9 cellular contexts compared by ENCODE assay signal in genomic region chr17:40191237-40192208, GRCh38. TPM values are rescaled to one million over a fixed set of nuclear protein-coding genes. Genes with fewer than 3 reads are reported as not detected.
DNase-seq lines count a peak whose midpoint lies in the region; ATAC-seq and TF ChIP-seq lines count a peak whose summit lies in the region.
"Had no signal": no experiment of that assay in that cellular context is flagged by ENCODE, and none has a peak within 500 bp of the region (broad histone marks: within the 10 kb centered on the region; RNA-seq: fewer than 3 reads in every experiment).

No MANE protein-coding gene starts in this region.

- H3K4me3 ChIP-seq in Panc1 (ENCODE audit: low read depth in 2 of 2, low read length in 2 of 2) = peak overlapping the region; percentile 38 to 56
- peak overlapping the region; percentile 55 to 68 (median 62) for H3K4me3 ChIP-seq in stomach

- BruUV-seq in Panc1 (replicated peaks; lab: Mats Ljungman, UMichigan) = no TSS peak

- H3K27me3 Mint-ChIP-seq in neural crest cell (ENCODE audit: low read depth) = peaks cover 3% of the 10 kb centered on the region

- no peak for TF ChIP-seq EP300 in stomach (IDR thresholded peaks at IDR 0.05)

- TF ChIP-seq POLR2A in stomach (IDR thresholded peaks at IDR 0.05) = no peak

- no peaks in the 10 kb centered on the region for H3K36me3 ChIP-seq in Panc1 (ENCODE audit: control insufficient read depth, insufficient read depth, low read length)
- H3K36me3 ChIP-seq in stomach = peaks cover 0 to 32% (median 13%) of the 10 kb centered on the region in 4 donors

- H3K27ac ChIP-seq in Panc1 (ENCODE audit: low read length) = no peak overlapping the region; the same call in 1 of the 2 replicates
- no peak overlapping the region for H3K27ac ChIP-seq in foreskin keratinocyte
- H3K27ac ChIP-seq in stomach = peak overlapping the region in 4 of 5 donors; percentile 21 to 79 (median 69)
- H3K27ac ChIP-seq: C4-2B had no signal

- H3K36me3 Mint-ChIP-seq in neural crest cell (ENCODE audit: low read depth) = no peaks in the 10 kb centered on the region

- CTCF ChIA-PET in Panc1 (lab: Charles Lee) = interaction anchor here (0.6 to 1.7 kb wide), 6 partner anchors 12 to 1312 kb away, joined by 3 to 11 read pairs (median 6); no protein-coding TSS in a partner anchor

- WGBS in stomach, 5 donors = 1 to 3% (median 1%) methylated on average over 31 to 60 of the region's 60 CpGs

- H3K27ac Mint-ChIP-seq in neural crest cell (ENCODE audit: unreplicated experiment) = peak overlapping the region; percentile 93

- intact Hi-C loops in Panc1 (cut with micrococcal nuclease; ENCODE audit: unreplicated experiment) (no loop called here), stomach (cut with DNase I; ENCODE audit: low total_unique reads) (no loop called here)

- in situ Hi-C loops in Panc1 (cut with HindIII; ENCODE audit: low pct_unique_long_range_greater_than_20kb, low sequenced_read_pairs) = no loop called here

- peak overlapping the region; percentile 91 for H3K4me3 Mint-ChIP-seq in neural crest cell

- peaks cover 3% of the 10 kb centered on the region for H3K9me3 Mint-ChIP-seq in neural crest cell

- H3K9me3 ChIP-seq in Panc1 (ENCODE audit: control insufficient read depth, insufficient read depth, low read depth, low read length) (no peaks in the 10 kb centered on the region), stomach (no peaks in the 10 kb centered on the region)

- H3K4me1 Mint-ChIP-seq in neural crest cell = peaks cover 19% of the 10 kb centered on the region

- H3K27me3 ChIP-seq in Panc1 (ENCODE audit: control insufficient read depth, insufficient read depth, low read length) (no peaks in the 10 kb centered on the region), foreskin keratinocyte (no peaks in the 10 kb centered on the region), stomach (no peaks in the 10 kb centered on the region)

- H3K4me1 ChIP-seq in Panc1 (ENCODE audit: control insufficient read depth, insufficient read depth, low read length) (0 out of 2 replicates have a peak, but pooled peaks cover 5% of the 10 kb centered on the region), foreskin keratinocyte (no peaks in the 10 kb centered on the region), stomach (peaks cover 13 to 26% (median 18%) of the 10 kb centered on the region in 4 donors)

- TF ChIP-seq CTCF in Panc1 (IDR thresholded peaks at IDR 0.05) (peak; percentile 85), foreskin keratinocyte (conservative IDR thresholded peaks at IDR 0.05) (peak; percentile 87), neural crest cell (conservative IDR thresholded peaks at IDR 0.05) (peak; percentile 65), stomach (IDR thresholded peaks at IDR 0.05) (peak in 4 of 7 experiments; percentile 43 to 70 (median 67))

- POLR2A ChIA-PET in Panc1 (lab: Charles Lee) = interaction anchor here (0.7 kb wide), 1 partner anchor 16 kb away, joined by 3 read pairs; no protein-coding TSS in a partner anchor

- peak; percentile 59 for DNase-seq in NCI-H2196 (lab: John Stamatoyannopoulos, UW; ENCODE audit: unreplicated experiment)
- DNase-seq in NCI-H2196 treated with DMSO at 0.1 percent for 48 hours (lab: John Stamatoyannopoulos, UW; ENCODE audit: unreplicated experiment) = no peak
- DNase-seq in Panc1 (ENCODE audit: low read depth, low spot score) = no peak
- DNase-seq in activated T-helper 9 cell treated with anti-CD3 and anti-CD28 coated beads, Interleukin-2, amount 50 U/mL, for 16 hours (ENCODE audit: low read depth) = peak; percentile 49
- peak in 1 of 2 donors; percentile 60 for DNase-seq in foreskin keratinocyte
- DNase-seq in neural crest cell (ENCODE audit: low read depth, low spot score) = peak; percentile 72
- peak; percentile 76 for DNase-seq in stomach

- ATAC-seq in HG03280 (IDR thresholded peaks at IDR 0.05; ENCODE audit: unreplicated experiment) (peak; percentile 72), Panc1 (peak; percentile 82), foreskin keratinocyte (peak; percentile 61)

RNA-seq across cellular contexts. Expression of gene RAPGEFL1, which starts 14.3 kb away (rescaled TPM):
- 6.5 TPM for total RNA-seq in Panc1 (2021; ENCODE audit: unreplicated experiment)
- 3.3 TPM for polyA plus RNA-seq in Panc1 (2012; ENCODE audit: insufficient read length)
- total RNA-seq in foreskin keratinocyte = 5.0 and 8.4 TPM in 2 replicates
- polyA plus RNA-seq in foreskin keratinocyte = 3.6 and 6.1 TPM in 2 replicates
- 23.3 and 24.1 TPM in 2 replicates for total RNA-seq in neural crest cell
- 100 to 1,000 TPM in 1 of 5 donors, 10 to 100 TPM in 3, 1 to 10 TPM in 1; 8.5 to 294 (median 29.0) TPM for total RNA-seq in stomach
- 10 to 100 TPM in 2 of 3 donors, 1 to 10 TPM in 1; 5.2 to 76.8 (median 15.4) TPM for polyA plus RNA-seq in stomach

RNA-seq across cellular contexts. Expression of gene WIPF2, which starts 27.6 kb away (rescaled TPM):
- 45.9 TPM for total RNA-seq in Panc1 (2021; ENCODE audit: unreplicated experiment)
- 33.6 TPM for polyA plus RNA-seq in Panc1 (2012; ENCODE audit: insufficient read length)
- 12.7 and 13.0 TPM in 2 replicates for total RNA-seq in foreskin keratinocyte
- 6.5 and 7.4 TPM in 2 replicates for polyA plus RNA-seq in foreskin keratinocyte
- 28.7 and 30.2 TPM in 2 replicates for total RNA-seq in neural crest cell
- total RNA-seq in stomach = 10 to 100 TPM in 4 of 5 donors, 1 to 10 TPM in 1; 1.4 to 40.6 (median 15.4) TPM
- polyA plus RNA-seq in stomach = 10 to 100 TPM in 2 of 3 donors, 1 to 10 TPM in 1; 6.3 to 11.8 (median 11.2) TPM

RNA-seq across cellular contexts. Expression of gene CASC3, which starts 51.2 kb away (rescaled TPM):
- total RNA-seq in Panc1 (2021; ENCODE audit: unreplicated experiment) = 97.4 TPM
- polyA plus RNA-seq in Panc1 (2012; ENCODE audit: insufficient read length) = 52.3 TPM
- total RNA-seq in foreskin keratinocyte = 34.7 and 35.6 TPM in 2 replicates
- 23.7 and 25.1 TPM in 2 replicates for polyA plus RNA-seq in foreskin keratinocyte
- 130 and 138 TPM in 2 replicates for total RNA-seq in neural crest cell
- total RNA-seq in stomach = 100 to 1,000 TPM in 2 of 5 donors, 10 to 100 TPM in 3; 41.9 to 198 (median 85.5) TPM
- polyA plus RNA-seq in stomach = 10 to 100 TPM; 27.6 to 42.2 (median 37.0) TPM

Comparison
In these comparisons a context has a peak if more than half of its experiments do, and no peak if none do; other contexts are left out.
1. DNase-seq: peak in NCI-H2196 (single experiment), activated T-helper 9 cell treated with anti-CD3 and anti-CD28 coated beads, Interleukin-2, amount 50 U/mL, for 16 hours (single experiment), neural crest cell (single experiment) and stomach (single experiment); none in NCI-H2196 treated with DMSO at 0.1 percent for 48 hours (single experiment) and Panc1 (single experiment).
2. H3K27ac ChIP-seq: peak in stomach (4 of 5); none in Panc1 (single experiment) and foreskin keratinocyte (single experiment).
3. Peak in every context shown above with its lines, with median percentiles within 50 percentile points of each other: ATAC-seq and CTCF ChIP-seq.